8 cellular contexts compared by ENCODE assay signal in genomic region chr14:77580964-77581505, GRCh38. TPM values are rescaled to one million over a fixed set of nuclear protein-coding genes. Genes with fewer than 3 reads are reported as not detected.
DNase-seq lines count a peak whose midpoint lies in the region; ATAC-seq and TF ChIP-seq lines count a peak whose summit lies in the region.

No MANE protein-coding gene starts in this region.

- ATAC-seq in GM18519 (IDR thresholded peaks at IDR 0.05; ENCODE audit: low FRiP score, unreplicated experiment) (peak; percentile 96), HG02970 (IDR thresholded peaks at IDR 0.05; ENCODE audit: low FRiP score, unreplicated experiment) (peak; percentile 87)

- intact Hi-C loops in esophagus muscularis mucosa (cut with DNase I) = no loop called here

- no peak overlapping the region for H2AFZ ChIP-seq in smooth muscle cell (ENCODE audit: low read depth)

- H3K27me3 ChIP-seq in endocrine pancreas (ENCODE audit: control insufficient read depth, insufficient read depth, low read length) = no peaks in the 10 kb centered on the region
- no peaks in the 10 kb centered on the region for H3K27me3 ChIP-seq in smooth muscle cell (ENCODE audit: low read depth)
- no peaks in the 10 kb centered on the region for H3K27me3 ChIP-seq in esophagus muscularis mucosa

- H3K4me3 ChIP-seq in AG09309 (ENCODE audit: control insufficient read depth, low read depth, low read length) (no peak overlapping the region), endocrine pancreas (ENCODE audit: control insufficient read depth, insufficient read depth, low read length) (peak overlapping the region; percentile 50), smooth muscle cell (peak overlapping the region; percentile 14), esophagus muscularis mucosa (peak overlapping the region in 2 of 4 donors; percentile 10 to 20)

- H3K4me1 ChIP-seq in endocrine pancreas (ENCODE audit: control insufficient read depth, insufficient read depth, low read length) (no peaks in the 10 kb centered on the region), smooth muscle cell (ENCODE audit: low read depth) (peaks cover 28% of the 10 kb centered on the region), esophagus muscularis mucosa (peaks cover 20 to 33% (median 23%) of the 10 kb centered on the region in 4 donors)

- DNase-seq in AG09309 (ENCODE audit: low read depth) (peak; percentile 56), NCI-H69 (lab: John Stamatoyannopoulos, UW) (peak; percentile 64), smooth muscle cell (lab: John Stamatoyannopoulos, UW; ENCODE audit: unreplicated experiment) (no peak), midbrain (lab: John Stamatoyannopoulos, UW) (no peak), esophagus muscularis mucosa (ENCODE audit: extremely low spot score) (no peak)

- WGBS in smooth muscle cell (ENCODE audit: low lambda C conversion rate) = 33% methylated on average over 4 of the region's 4 CpGs
- WGBS in esophagus muscularis mucosa = 43% methylated on average over 4 of the region's 4 CpGs

- H3K79me2 ChIP-seq in smooth muscle cell (ENCODE audit: low read depth) = peaks cover 70% of the 10 kb centered on the region

- H4K20me1 ChIP-seq in smooth muscle cell (ENCODE audit: low read depth) = peaks cover 89% of the 10 kb centered on the region

- TF ChIP-seq CTCF in AG09309 (IDR thresholded peaks at IDR 0.05; ENCODE audit: control insufficient read depth, insufficient read depth, low read depth, low read length, missing control alignments) (no peak), smooth muscle cell (IDR thresholded peaks at IDR 0.05; ENCODE audit: borderline replicate concordance, insufficient read depth, poor library complexity, severe bottlenecking) (no peak), esophagus muscularis mucosa (IDR thresholded peaks at IDR 0.05) (no peak)

- TF ChIP-seq EP300 in esophagus muscularis mucosa (IDR thresholded peaks at IDR 0.05) = no peak

- no peak for TF ChIP-seq POLR2A in esophagus muscularis mucosa (IDR thresholded peaks at IDR 0.05; ENCODE audit: low read depth)

- H3K9ac ChIP-seq in endocrine pancreas (ENCODE audit: control insufficient read depth, insufficient read depth, low read length) (no peak overlapping the region), smooth muscle cell (ENCODE audit: low read depth) (no peak overlapping the region)

- H3K9me3 ChIP-seq in endocrine pancreas (ENCODE audit: control insufficient read depth, low read length) (no peaks in the 10 kb centered on the region), smooth muscle cell (replicated peaks; ENCODE audit: low read depth) (no peaks in the 10 kb centered on the region), esophagus muscularis mucosa (no peaks in the 10 kb centered on the region)

- H3K4me2 ChIP-seq in smooth muscle cell = peak overlapping the region; percentile 82

- H3K36me3 ChIP-seq in endocrine pancreas (ENCODE audit: control insufficient read depth, insufficient read depth, low read length) (no peaks in the 10 kb centered on the region), smooth muscle cell (ENCODE audit: low read depth) (no peaks in the 10 kb centered on the region), esophagus muscularis mucosa (peaks cover 0 to 12% (median 8%) of the 10 kb centered on the region in 4 donors)

- no peaks in the 10 kb centered on the region for H3F3A ChIP-seq in smooth muscle cell (ENCODE audit: low read depth)

- H3K27ac ChIP-seq in smooth muscle cell (ENCODE audit: low read depth) = peak overlapping the region; percentile 22
- H3K27ac ChIP-seq in esophagus muscularis mucosa (replicated peaks in 1 of 4) = peak overlapping the region in 1 of 4 donors; percentile 25

RNA-seq across cellular contexts. Expression of gene SPTLC2, which starts 35.4 kb away (rescaled TPM):
- total RNA-seq in smooth muscle cell (24.8 and 36.2 TPM in 2 replicates), esophagus muscularis mucosa (10 to 100 TPM; 14.5 to 25.3 (median 20.1) TPM)
- 21.8 and 23.4 TPM in 2 replicates for polyA plus RNA-seq in smooth muscle cell

Comparison
In these comparisons a context has a peak if more than half of its experiments do, and no peak if none do; other contexts are left out.
1. DNase-seq: peak in AG09309 (single experiment) and NCI-H69 (single experiment); none in smooth muscle cell (single experiment), midbrain (single experiment) and esophagus muscularis mucosa (single experiment).